In genomic region chrX:110341189-110342035, GRCh38 we compare ENCODE assay signal across 9 cellular contexts. TPM values are rescaled to one million over a fixed set of nuclear protein-coding genes. Genes with fewer than 3 reads are reported as not detected.
DNase-seq lines count a peak whose midpoint lies in the region; ATAC-seq and TF ChIP-seq lines count a peak whose summit lies in the region.
"Had no signal": no experiment of that assay in that cellular context is flagged by ENCODE, and none has a peak within 500 bp of the region (broad histone marks: within the 10 kb centered on the region; RNA-seq: fewer than 3 reads in every experiment).

No MANE protein-coding gene starts in this region.

- TF ChIP-seq CTCF in HCT116 (IDR thresholded peaks at IDR 0.05 in 2 of 3, conservative IDR thresholded peaks at IDR 0.05 in 1 of 3; ENCODE audit: borderline replicate concordance in 1 of 3, insufficient read depth in 1 of 3, low read depth in 2 of 3, low read length in 2 of 3): no peak
- TF ChIP-seq CTCF in OCI-LY3 (IDR thresholded peaks at IDR 0.05; ENCODE audit: low read depth, low read length): no peak

- POLR2A ChIA-PET in HCT116 (lab: Charles Lee): interaction anchor here (1.3 kb wide), 1 partner anchor 25 kb away, joined by 3 read pairs; no protein-coding TSS in a partner anchor

- ATAC-seq in GM18499 (IDR thresholded peaks at IDR 0.05; ENCODE audit: insufficient read depth, unreplicated experiment): peak; percentile 85
- ATAC-seq in HCT116: peak; percentile 52

- H3K4me3 ChIP-seq in HCT116 (replicated peaks in 1 of 2; ENCODE audit: low read depth in 1 of 2, low read length in 2 of 2) (no peak overlapping the region), OCI-LY3 (ENCODE audit: low read length) (peak overlapping the region; percentile 45), mesendoderm (ENCODE audit: low read length) (no peak overlapping the region)

- peak; percentile 28 for DNase-seq in HCT116 (ENCODE audit: low read depth, low spot score)
- DNase-seq in mesendoderm: peak; percentile 18
- DNase-seq in D341Med (ENCODE audit: low spot score): no peak
- no peak for DNase-seq in COR-L47 (lab: John Stamatoyannopoulos, UW)
- DNase-seq in activated gamma-delta T cell treated with Interleukin-2 at 50 U/mL for 16 hours: no peak
- no peak for DNase-seq in COLO668 (lab: John Stamatoyannopoulos, UW; ENCODE audit: unreplicated experiment)
- DNase-seq: KBM-7 had no signal

- no peaks in the 10 kb centered on the region for H3K27me3 ChIP-seq in HCT116 (ENCODE audit: insufficient read depth, low read length)
- H3K27me3 ChIP-seq in OCI-LY3 (ENCODE audit: low read depth, low read length): no peaks in the 10 kb centered on the region
- no peaks in the 10 kb centered on the region for H3K27me3 ChIP-seq in mesendoderm (ENCODE audit: insufficient read depth, low read length, poor library complexity)

- H2BK15ac ChIP-seq in mesendoderm (replicated peaks; ENCODE audit: low read depth): no peak overlapping the region

- H2BK5ac ChIP-seq in mesendoderm (ENCODE audit: low read length): no peak overlapping the region

- no peak overlapping the region for H3K27ac ChIP-seq in HCT116 (ENCODE audit: low read depth, low read length)
- H3K27ac ChIP-seq in OCI-LY3 (ENCODE audit: low read length): peak overlapping the region; percentile 32
- H3K27ac ChIP-seq in mesendoderm (ENCODE audit: low read depth, low read length): no peak overlapping the region

- TF ChIP-seq RAD21 in HCT116 (IDR thresholded peaks at IDR 0.05; ENCODE audit: low read depth): no peak

- no TSS peak for BruUV-seq in HCT116 (replicated peaks; lab: Mats Ljungman, UMichigan)

- intact Hi-C loops in HCT116 (cut with micrococcal nuclease): no loop called here

- H2BK120ac ChIP-seq in mesendoderm (ENCODE audit: low read depth, low read length): no peak overlapping the region

- H4K5ac ChIP-seq in mesendoderm (ENCODE audit: low read length): no peak overlapping the region

- no peak overlapping the region for H3K23ac ChIP-seq in mesendoderm (ENCODE audit: low read length)

- WGBS in mesendoderm (ENCODE audit: extremely low coverage, insufficient coverage, low lambda C conversion rate): no CpG with 5 or more reads among the region's 11 CpGs

- CTCF ChIA-PET in HCT116 (lab: Charles Lee): no interaction called here

- H3K9ac ChIP-seq in HCT116 (ENCODE audit: low read length): 0 out of 2 replicates have a peak overlapping the region, but pooled peaks have one; percentile 17
- H3K9ac ChIP-seq in OCI-LY3 (ENCODE audit: low read length): peak overlapping the region; percentile 19; the same call in 1 of the 2 replicates
- H3K9ac ChIP-seq in mesendoderm (ENCODE audit: low read length): no peak overlapping the region

- RAD21 ChIA-PET in HCT116 (lab: Charles Lee; ENCODE audit: low non-redundant PET in 1 of 2, low total read pairs in 2 of 2, uncharacterized antibody in 2 of 2, unreplicated experiment in 2 of 2): no interaction called here

- no peak overlapping the region for H4K8ac ChIP-seq in mesendoderm (ENCODE audit: low read depth, low read length)

- H4K20me1 ChIP-seq in HCT116 (ENCODE audit: insufficient read depth) (no peaks in the 10 kb centered on the region), OCI-LY3 (ENCODE audit: insufficient read depth, low read length) (no peaks in the 10 kb centered on the region)

- H3K36me3 ChIP-seq in HCT116 (ENCODE audit: control insufficient read depth in 1 of 2, insufficient read depth in 2 of 2, low read length in 2 of 2) (no peaks in the 10 kb centered on the region), OCI-LY3 (replicated peaks; ENCODE audit: low read depth, low read length) (no peaks in the 10 kb centered on the region), mesendoderm (ENCODE audit: control insufficient read depth, insufficient read depth, low read length) (no peaks in the 10 kb centered on the region)

- H3K9me2 ChIP-seq in HCT116 (ENCODE audit: insufficient read depth): no peaks in the 10 kb centered on the region

- no peak overlapping the region for H3K18ac ChIP-seq in mesendoderm (ENCODE audit: low read length)

- H3K56ac ChIP-seq in mesendoderm (ENCODE audit: low read length): no peak overlapping the region

- H2AFZ ChIP-seq in HCT116 (ENCODE audit: low read depth, low read length, poor library complexity, severe bottlenecking) (peak overlapping the region; percentile 78), OCI-LY3 (ENCODE audit: low read depth, low read length) (peak overlapping the region; percentile 55)

- no peak overlapping the region for H3K4ac ChIP-seq in mesendoderm (ENCODE audit: low read depth, low read length)

- H2AK5ac ChIP-seq in mesendoderm (ENCODE audit: low read length): no peak overlapping the region

- no peaks in the 10 kb centered on the region for H3K9me3 ChIP-seq in HCT116 (ENCODE audit: control insufficient read depth in 1 of 2, insufficient read depth in 1 of 2, low read depth in 1 of 2, low read length in 2 of 2)
- no peaks in the 10 kb centered on the region for H3K9me3 ChIP-seq in OCI-LY3 (ENCODE audit: insufficient read depth, low read length)

- no peaks in the 10 kb centered on the region for H3K79me2 ChIP-seq in HCT116 (ENCODE audit: insufficient read depth, low read length)
- H3K79me2 ChIP-seq in OCI-LY3 (ENCODE audit: low read length): no peaks in the 10 kb centered on the region
- H3K79me2 ChIP-seq in mesendoderm (ENCODE audit: control insufficient read depth, insufficient read depth, low read length): no peaks in the 10 kb centered on the region

- TF ChIP-seq POLR2A in HCT116 (IDR thresholded peaks at IDR 0.05; ENCODE audit: borderline replicate concordance, extremely low read depth, insufficient read depth, insufficient read length): no peak

- H3K4me2 ChIP-seq in HCT116 (ENCODE audit: low read length): peak overlapping the region; percentile 32
- peak overlapping the region; percentile 73 for H3K4me2 ChIP-seq in OCI-LY3 (ENCODE audit: low read length)
- H3K4me2 ChIP-seq in mesendoderm (ENCODE audit: low read length): no peak overlapping the region

- no peaks in the 10 kb centered on the region for H3K79me1 ChIP-seq in mesendoderm (ENCODE audit: low read length)

- peaks cover 0 to 4% of the 10 kb centered on the region in 2 experiments; a peak in 1 of 4 replicates for H3K4me1 ChIP-seq in HCT116 (ENCODE audit: control insufficient read depth in 1 of 2, insufficient read depth in 2 of 2, low read length in 2 of 2)
- peaks cover 15% of the 10 kb centered on the region for H3K4me1 ChIP-seq in OCI-LY3 (ENCODE audit: low read length)
- H3K4me1 ChIP-seq in mesendoderm (ENCODE audit: control insufficient read depth, low read depth, low read length): no peaks in the 10 kb centered on the region

TF ChIP-seq in HCT116, 20 proteins besides CTCF, POLR2A, EP300 and RAD21:
- TF ChIP-seq ATF3 (IDR thresholded peaks at IDR 0.05) (no peak), REST (IDR thresholded peaks at IDR 0.05; ENCODE audit: low read depth) (no peak), SP1 (IDR thresholded peaks at IDR 0.05; ENCODE audit: low read depth) (peak; percentile 24), FOSL1 (IDR thresholded peaks at IDR 0.05; ENCODE audit: low read depth) (peak; percentile 51; the same call in 1 of the 2 replicates), CEBPB (IDR thresholded peaks at IDR 0.05; ENCODE audit: low read depth) (peak; percentile 68; the same call in 1 of the 2 replicates)

RNA-seq across cellular contexts. Expression of gene RTL9, which starts 17.2 kb away (rescaled TPM):
- 0.10 TPM for total RNA-seq in HCT116 (2021; ENCODE audit: unreplicated experiment)
- polyA plus RNA-seq in HCT116 (2012): 0.08 TPM in 1 of 2 replicates, not detected in the other
- 0.04 TPM for polyA plus RNA-seq in mesendoderm (2013, experiment 1 of 2)
- polyA plus RNA-seq in mesendoderm (2013, experiment 2 of 2): 0.04 TPM

RNA-seq across cellular contexts. Expression of gene AMMECR1, which starts 23.5 kb away (rescaled TPM):
- 9.2 TPM for total RNA-seq in HCT116 (2021; ENCODE audit: unreplicated experiment)
- polyA plus RNA-seq in HCT116 (2012): 2.8 and 3.0 TPM in 2 replicates
- 12.8 TPM for polyA plus RNA-seq in mesendoderm (2013, experiment 1 of 2)
- polyA plus RNA-seq in mesendoderm (2013, experiment 2 of 2): 13.0 TPM

Comparison
In these comparisons a context has a peak if more than half of its experiments do, and no peak if none do; other contexts are left out.
1. DNase-seq: peak in HCT116 (single experiment) and mesendoderm (single experiment); none in D341Med (single experiment), COR-L47 (single experiment), activated gamma-delta T cell treated with Interleukin-2 at 50 U/mL for 16 hours (single experiment) and COLO668 (single experiment).